ENCODE assay signal across 1 cellular context in the genomic region with DNA sequence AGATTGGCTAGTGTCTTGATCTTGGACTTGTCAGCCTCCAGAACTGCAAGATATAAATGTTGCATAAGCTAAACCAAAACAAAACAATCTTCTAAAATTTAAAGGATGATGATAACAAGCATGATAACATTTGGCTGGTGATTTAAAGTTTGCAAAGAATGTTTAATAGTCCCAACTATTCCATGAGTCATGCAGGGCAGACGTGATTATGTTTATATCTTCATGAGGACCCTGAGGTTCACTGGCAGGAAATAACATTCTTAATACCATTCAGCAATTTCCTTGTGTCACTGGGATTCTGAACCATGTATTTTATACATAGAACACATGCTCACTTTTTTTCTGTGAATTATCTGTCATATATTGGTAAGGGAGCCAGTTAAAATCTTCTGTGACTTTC.
TF ChIP-seq lines count a peak whose summit lies in the region.

No MANE protein-coding gene starts in this region.

TF ChIP-seq in SK-N-SH treated with all-trans-retinoic acid at 6 μM for 48 hours, 23 proteins besides CTCF, POLR2A, EP300 and RAD21 (continued from another document):
- no peak for TF ChIP-seq CREB5 (CRISPR knock-in tag; IDR thresholded peaks at IDR 0.05; ENCODE audit: low read depth)
- no peak for TF ChIP-seq PPARA (CRISPR knock-in tag; IDR thresholded peaks at IDR 0.05; ENCODE audit: borderline replicate concordance)
- no peak for TF ChIP-seq ZNF70 (CRISPR knock-in tag; IDR thresholded peaks at IDR 0.05)
- no peak for TF ChIP-seq ZFP30 (CRISPR knock-in tag; IDR thresholded peaks at IDR 0.05)
- no peak for TF ChIP-seq ZNF565 (CRISPR knock-in tag; conservative IDR thresholded peaks at IDR 0.05; ENCODE audit: low read depth)
- TF ChIP-seq, protein P1, sequence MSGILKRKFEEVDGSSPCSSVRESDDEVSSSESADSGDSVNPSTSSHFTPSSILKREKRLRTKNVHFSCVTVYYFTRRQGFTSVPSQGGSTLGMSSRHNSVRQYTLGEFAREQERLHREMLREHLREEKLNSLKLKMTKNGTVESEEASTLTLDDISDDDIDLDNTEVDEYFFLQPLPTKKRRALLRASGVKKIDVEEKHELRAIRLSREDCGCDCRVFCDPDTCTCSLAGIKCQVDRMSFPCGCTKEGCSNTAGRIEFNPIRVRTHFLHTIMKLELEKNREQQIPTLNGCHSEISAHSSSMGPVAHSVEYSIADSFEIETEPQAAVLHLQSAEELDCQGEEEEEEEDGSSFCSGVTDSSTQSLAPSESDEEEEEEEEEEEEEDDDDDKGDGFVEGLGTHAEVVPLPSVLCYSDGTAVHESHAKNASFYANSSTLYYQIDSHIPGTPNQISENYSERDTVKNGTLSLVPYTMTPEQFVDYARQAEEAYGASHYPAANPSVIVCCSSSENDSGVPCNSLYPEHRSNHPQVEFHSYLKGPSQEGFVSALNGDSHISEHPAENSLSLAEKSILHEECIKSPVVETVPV (CRISPR knock-in tag; IDR thresholded peaks at IDR 0.05) = no peak
- no peak for TF ChIP-seq ESRRG (CRISPR knock-in tag; IDR thresholded peaks at IDR 0.05)
- TF ChIP-seq GLIS3 (CRISPR knock-in tag; IDR thresholded peaks at IDR 0.05) = no peak
TF ChIP-seq in SK-N-SH treated with all-trans-retinoic acid at 6 μM for 48 hours: peak in this region for 0.
